In the genomic region with DNA sequence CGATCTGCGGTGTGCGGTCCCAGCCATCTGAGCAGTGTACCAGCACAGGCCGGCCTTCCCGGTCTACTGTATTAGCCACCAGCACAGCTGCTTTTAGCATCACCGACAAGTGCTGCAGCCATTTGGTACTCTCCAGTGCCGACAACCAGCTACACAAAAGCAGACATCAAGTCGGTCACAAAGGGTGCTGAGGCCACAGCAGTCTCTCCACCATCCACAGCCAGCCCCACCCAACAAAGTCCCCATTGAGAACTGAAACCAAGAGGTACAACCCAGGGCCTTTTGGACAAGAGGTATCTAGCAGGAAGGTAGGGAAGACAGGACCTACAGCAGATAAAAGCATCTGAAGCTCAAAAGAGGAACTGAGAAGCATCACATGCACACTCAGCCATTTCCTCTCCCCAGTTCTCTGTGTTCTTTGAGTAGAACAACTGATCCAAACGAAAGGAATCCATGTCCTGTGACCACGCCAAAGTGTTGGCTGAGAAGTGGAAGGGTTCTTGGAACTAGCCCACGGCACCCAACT, we compare ENCODE assay signal across 10 cellular contexts. TPM values are rescaled to one million over a fixed set of nuclear protein-coding genes. Genes with fewer than 3 reads are reported as not detected.
DNase-seq lines count a peak whose midpoint lies in the region; ATAC-seq, FAIRE-seq and TF ChIP-seq lines count a peak whose summit lies in the region.
"Had no signal": no experiment of that assay in that cellular context is flagged by ENCODE, and none has a peak within 500 bp of the region (broad histone marks: within the 10 kb centered on the region; RNA-seq: fewer than 3 reads in every experiment).

No MANE protein-coding gene starts in this region.

- H2AFZ ChIP-seq in SK-N-SH (ENCODE audit: low read depth): no peak overlapping the region

- H3K9me3 Mint-ChIP-seq in memory B cell: no peaks in the 10 kb centered on the region

- peaks cover 36% of the 10 kb centered on the region for H3K36me3 Mint-ChIP-seq in memory B cell

- TF ChIP-seq CTCF in SK-N-SH (IDR thresholded peaks at IDR 0.05): no peak

- H3K9me2 ChIP-seq in SK-N-SH: no peaks in the 10 kb centered on the region

- no peaks in the 10 kb centered on the region for H3K27me3 ChIP-seq in SK-N-SH (ENCODE audit: insufficient read depth)
- H3K27me3 ChIP-seq: adrenal gland had no signal

- 96% methylated on average over 11 of the region's 11 CpGs for WGBS in SK-N-SH (ENCODE audit: low lambda C conversion rate)

- H3K4me1 ChIP-seq in SK-N-SH (ENCODE audit: control insufficient read depth in 1 of 2, insufficient read depth in 2 of 2, low read depth in 1 of 2, low read length in 1 of 2): no peaks in the 10 kb centered on the region

- H3K4me3 Mint-ChIP-seq in memory B cell: peak overlapping the region; percentile 70

- no peak for FAIRE-seq in frontal cortex (lab: Jason Lieb, UNC)

- no peak for TF ChIP-seq EP300 in SK-N-SH (IDR thresholded peaks at IDR 0.05; ENCODE audit: borderline replicate concordance in 1 of 2, low read depth in 1 of 2, low read length in 1 of 2)

- H3K79me2 ChIP-seq in SK-N-SH (ENCODE audit: insufficient read depth): no peaks in the 10 kb centered on the region

- H3K9me3 ChIP-seq in SK-N-SH: no peaks in the 10 kb centered on the region
- H3K9me3 ChIP-seq: adrenal gland had no signal

- H3K4me1 Mint-ChIP-seq in memory B cell: peaks cover 12% of the 10 kb centered on the region

- DNase-seq in KBM-7 (peak; percentile 59), memory B cell (ENCODE audit: low spot score in 2 of 2) (peak; percentile 54 to 74), frontal cortex (ENCODE audit: low spot score in 2 of 2) (no peak), SK-N-SH (no peak), DMS79 treated with DMSO at 0.1 percent for 48 hours (lab: John Stamatoyannopoulos, UW) (no peak), SHP77 (lab: John Stamatoyannopoulos, UW) (no peak)

- H4K20me1 ChIP-seq in SK-N-SH (ENCODE audit: insufficient read depth): no peaks in the 10 kb centered on the region

- H3K4me2 ChIP-seq in SK-N-SH: no peak overlapping the region

- no peaks in the 10 kb centered on the region for H3K27me3 Mint-ChIP-seq in memory B cell

- H3K9ac ChIP-seq in SK-N-SH: no peak overlapping the region

- in situ Hi-C loops in KBM-7 (cut with MboI; ENCODE audit: low pct_unique_long_range_greater_than_20kb, low sequenced_read_pairs): no loop called here

- POLR2A ChIA-PET in SK-N-SH (lab: Yijun Ruan, JAX): interaction anchor here (2.3 kb wide), 1 partner anchor 9 kb away, joined by 12 read pairs; a partner anchor contains a TSS

- ATAC-seq in GM18867 (IDR thresholded peaks at IDR 0.05; ENCODE audit: unreplicated experiment) (peak; percentile 83), GM21825 (IDR thresholded peaks at IDR 0.05; ENCODE audit: unreplicated experiment) (peak; percentile 86), memory B cell (ENCODE audit: low read depth) (peak; percentile 98)

- H3K36me3 ChIP-seq in SK-N-SH (replicated peaks in 1 of 2; ENCODE audit: control insufficient read depth in 1 of 2, insufficient read depth in 2 of 2, low read length in 1 of 2): peaks cover 51 to 78% of the 10 kb centered on the region in 2 experiments

- no peak overlapping the region for H3K27ac ChIP-seq in SK-N-SH (ENCODE audit: low read depth in 2 of 2, low read length in 1 of 2)
- H3K27ac ChIP-seq: adrenal gland had no signal

- TF ChIP-seq RAD21 in SK-N-SH (IDR thresholded peaks at IDR 0.05; ENCODE audit: low read length): no peak

- CTCF ChIA-PET in SK-N-SH (lab: Yijun Ruan, JAX): interaction anchor here (1.9 kb wide), 1 partner anchor 9 kb away, joined by 12 read pairs; a partner anchor contains a TSS

- H3F3A ChIP-seq in SK-N-SH (replicated peaks; ENCODE audit: insufficient read depth): peaks cover 7% of the 10 kb centered on the region

- peak overlapping the region; percentile 90 for H3K27ac Mint-ChIP-seq in memory B cell

- no peak overlapping the region for H3K4me3 ChIP-seq in SK-N-SH (ENCODE audit: low read depth in 2 of 2, low read length in 1 of 2)
- H3K4me3 ChIP-seq: adrenal gland had no signal

TF ChIP-seq in SK-N-SH, 30 proteins besides CTCF, POLR2A, EP300 and RAD21:
- TF ChIP-seq, protein P1, sequence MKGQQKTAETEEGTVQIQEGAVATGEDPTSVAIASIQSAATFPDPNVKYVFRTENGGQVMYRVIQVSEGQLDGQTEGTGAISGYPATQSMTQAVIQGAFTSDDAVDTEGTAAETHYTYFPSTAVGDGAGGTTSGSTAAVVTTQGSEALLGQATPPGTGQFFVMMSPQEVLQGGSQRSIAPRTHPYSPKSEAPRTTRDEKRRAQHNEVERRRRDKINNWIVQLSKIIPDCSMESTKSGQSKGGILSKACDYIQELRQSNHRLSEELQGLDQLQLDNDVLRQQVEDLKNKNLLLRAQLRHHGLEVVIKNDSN (IDR thresholded peaks at IDR 0.05; ENCODE audit: borderline replicate concordance, low read depth): no peak

RNA-seq across cellular contexts. Expression of a gene that starts 9.5 kb away (rescaled TPM):
- total RNA-seq in frontal cortex: 126 TPM
- polyA plus RNA-seq in SK-N-SH (2012; rRNA removed): 23.3 and 30.4 TPM in 2 replicates
- polyA plus RNA-seq in SK-N-SH (2012; cell fraction: cytosol; rRNA removed): 14.9 and 19.0 TPM in 2 replicates
- 78.4 and 88.5 TPM in 2 replicates for polyA plus RNA-seq in SK-N-SH (2012; cell fraction: nucleus; rRNA removed)

RNA-seq across cellular contexts. Expression of a gene that starts 16.7 kb away (rescaled TPM):
- under 0.01 TPM for total RNA-seq in frontal cortex
- polyA plus RNA-seq in SK-N-SH (2012; rRNA removed): not detected in 2 replicates
- polyA plus RNA-seq in SK-N-SH (2012; cell fraction: cytosol; rRNA removed): 0.01 TPM in 2 replicates
- polyA plus RNA-seq in SK-N-SH (2012; cell fraction: nucleus; rRNA removed): 0.05 TPM in 1 of 2 replicates, not detected in the other
- total RNA-seq: adrenal gland, RPMI7951 had no signal

Comparison
In these comparisons a context has a peak if more than half of its experiments do, and no peak if none do; other contexts are left out.
1. DNase-seq: peak in KBM-7 (single experiment) and memory B cell (2 of 2); none in frontal cortex (0 of 2), SK-N-SH (single experiment), DMS79 treated with DMSO at 0.1 percent for 48 hours (single experiment) and SHP77 (0 of 2).
2. Peak in every context shown above with its lines, with median percentiles within 50 percentile points of each other: ATAC-seq.